ENCODE assay signal across 23 cellular contexts in the genomic region with DNA sequence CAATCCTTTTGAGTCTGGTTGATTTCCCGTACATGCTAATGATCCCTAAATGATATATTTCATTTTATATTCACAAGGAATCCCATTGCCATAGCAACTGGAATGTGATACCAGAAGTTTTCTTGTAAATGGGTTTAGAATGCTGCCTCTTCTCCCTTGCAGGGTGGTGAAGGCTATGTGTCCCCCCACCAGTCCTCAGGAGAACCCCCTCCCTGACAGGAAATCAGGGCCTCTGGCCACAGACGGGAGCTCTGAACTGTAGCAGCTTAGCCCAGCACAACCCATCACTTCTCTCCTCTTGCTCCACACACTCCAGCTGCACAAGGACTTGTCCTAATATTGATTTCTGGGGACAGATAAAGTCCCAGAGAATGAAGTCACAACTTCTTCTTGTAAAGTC.
A peak's percentile ranks its signal among the peaks of the same experiment; 100 is the strongest.
DNase-seq lines count a peak whose midpoint lies in the region; ATAC-seq and TF ChIP-seq lines count a peak whose summit lies in the region.
"Had no signal": no experiment of that assay in that cellular context is flagged by ENCODE, and none has a peak within 500 bp of the region (broad histone marks: within the 10 kb centered on the region; RNA-seq: fewer than 3 reads in every experiment).

No MANE protein-coding gene starts in this region.

- H4K91ac ChIP-seq in mesenchymal stem cell (ENCODE audit: low read length) = no peak overlapping the region

- 52 to 61% methylated on average over 2 of the region's 2 CpGs for WGBS in testis, 2 donors
- WGBS in mesenchymal stem cell = 46% methylated on average over 2 of the region's 2 CpGs

- peaks cover 13% of the 10 kb centered on the region for H3K27me3 Mint-ChIP-seq in activated T-cell treated with anti-CD3 and anti-CD28 coated beads, Interleukin-2, amount 50 U/mL, for 24 hours
- H3K27me3 Mint-ChIP-seq in memory B cell = peaks cover 4% of the 10 kb centered on the region

- H3K14ac ChIP-seq in mesenchymal stem cell (ENCODE audit: low read length in 2 of 2) = no peak overlapping the region

- peaks cover 38% of the 10 kb centered on the region for H3K4me1 Mint-ChIP-seq in activated T-cell treated with anti-CD3 and anti-CD28 coated beads, Interleukin-2, amount 50 U/mL, for 24 hours (ENCODE audit: low read depth)
- peaks cover 24% of the 10 kb centered on the region for H3K4me1 Mint-ChIP-seq in memory B cell

- H3K36me3 Mint-ChIP-seq in activated T-cell treated with anti-CD3 and anti-CD28 coated beads, Interleukin-2, amount 50 U/mL, for 24 hours (ENCODE audit: low read depth) = no peaks in the 10 kb centered on the region
- H3K36me3 Mint-ChIP-seq in memory B cell = peaks cover 3% of the 10 kb centered on the region
- H3K36me3 Mint-ChIP-seq: CD8-positive, alpha-beta memory T cell had no signal

- H3K4me3 Mint-ChIP-seq in activated T-cell treated with anti-CD3 and anti-CD28 coated beads, Interleukin-2, amount 50 U/mL, for 24 hours = no peak overlapping the region
- H3K4me3 Mint-ChIP-seq in memory B cell = no peak overlapping the region
- H3K4me3 Mint-ChIP-seq: CD8-positive, alpha-beta memory T cell; T-helper 1 cell treated with Interleukin-12 subunit alpha and Interleukin-12 subunit beta and Interleukin-4 antibody, amounts not matched to agents 30 μg/mL and 1 μg/mL, for 36 hours had no signal

- no peak overlapping the region for H3K18ac ChIP-seq in mesenchymal stem cell (ENCODE audit: low read depth in 1 of 2, low read length in 2 of 2)

- no peak overlapping the region for H3K23ac ChIP-seq in mesenchymal stem cell (ENCODE audit: low read length in 2 of 2)

- H3K9ac ChIP-seq in mesenchymal stem cell (ENCODE audit: low read length) = no peak overlapping the region

- no peak overlapping the region for H2AK5ac ChIP-seq in mesenchymal stem cell (ENCODE audit: low read length, severe bottlenecking)

- H3K36me3 ChIP-seq in testis (ENCODE audit: low read depth, missing control alignments) (no peaks in the 10 kb centered on the region), mesenchymal stem cell (ENCODE audit: control insufficient read depth in 1 of 2, insufficient read depth in 2 of 2, low read depth in 1 of 2, low read length in 2 of 2) (no peaks in the 10 kb centered on the region)
- H3K36me3 ChIP-seq: HAP-1, heart left ventricle, upper lobe of left lung had no signal

- no peaks in the 10 kb centered on the region for H3K27me3 ChIP-seq in testis
- H3K27me3 ChIP-seq in mesenchymal stem cell (ENCODE audit: control insufficient read depth in 1 of 2, insufficient read depth in 1 of 2, low read length in 2 of 2) = peaks cover 18 to 77% of the 10 kb centered on the region in 2 experiments
- H3K27me3 ChIP-seq: heart left ventricle, upper lobe of left lung had no signal

- H3K4me3 ChIP-seq in testis = no peak overlapping the region
- no peak overlapping the region for H3K4me3 ChIP-seq in mesenchymal stem cell (ENCODE audit: insufficient read depth in 1 of 2, low read depth in 1 of 2, low read length in 2 of 2)
- H3K4me3 ChIP-seq: A549, HAP-1, heart left ventricle, SK-N-MC, upper lobe of left lung had no signal

- H2BK15ac ChIP-seq in mesenchymal stem cell (ENCODE audit: low read depth, poor library complexity, severe bottlenecking) = no peak overlapping the region

- H3K4me2 ChIP-seq in mesenchymal stem cell (ENCODE audit: low read length, poor library complexity, severe bottlenecking) = no peak overlapping the region
- H3K4me2 ChIP-seq: A549 had no signal

- no peak overlapping the region for H4K8ac ChIP-seq in mesenchymal stem cell (ENCODE audit: low read length)

- no peak overlapping the region for H2BK12ac ChIP-seq in mesenchymal stem cell (ENCODE audit: low read length in 2 of 2)

- ATAC-seq in memory B cell (ENCODE audit: low read depth) (no peak), GM19452 (IDR thresholded peaks at IDR 0.05; ENCODE audit: unreplicated experiment) (no peak)
- ATAC-seq: A549, heart left ventricle had no signal

- no peak overlapping the region for H2AFZ ChIP-seq in mesenchymal stem cell (ENCODE audit: low read depth, low read length)

- TF ChIP-seq POLR2A in testis (IDR thresholded peaks at IDR 0.05) = no peak

- no peaks in the 10 kb centered on the region for H3K9me3 Mint-ChIP-seq in activated T-cell treated with anti-CD3 and anti-CD28 coated beads, Interleukin-2, amount 50 U/mL, for 24 hours
- H3K9me3 Mint-ChIP-seq in memory B cell = no peaks in the 10 kb centered on the region
- H3K9me3 Mint-ChIP-seq: CD8-positive, alpha-beta memory T cell; T-helper 1 cell treated with Interleukin-12 subunit alpha and Interleukin-12 subunit beta and Interleukin-4 antibody, amounts not matched to agents 30 μg/mL and 1 μg/mL, for 36 hours had no signal

- H3K4me1 ChIP-seq in testis = peaks cover 22% of the 10 kb centered on the region
- peaks cover 4% of the 10 kb centered on the region for H3K4me1 ChIP-seq in mesenchymal stem cell (ENCODE audit: control insufficient read depth, insufficient read depth, low read depth, low read length)
- H3K4me1 ChIP-seq: A549, HAP-1, heart left ventricle had no signal

- intact Hi-C loops in testis (cut with DNase I; ENCODE audit: low total_unique reads) = no loop called here

- TF ChIP-seq CTCF in testis (IDR thresholded peaks at IDR 0.05) = no peak

- H3K4ac ChIP-seq in mesenchymal stem cell (ENCODE audit: low read depth in 1 of 2, low read length in 2 of 2) = no peak overlapping the region

- DNase-seq in activated T-cell treated with anti-CD3 and anti-CD28 coated beads, Interleukin-2, amount 50 U/mL, for 24 hours = peak; percentile 23
- DNase-seq in activated T-cell treated with anti-CD3 and anti-CD28 coated beads, Interleukin-2, amount 50 U/mL, for 1 hour = no peak
- peak; percentile 51 for DNase-seq in activated CD8-positive, alpha-beta memory T cell treated with anti-CD3 and anti-CD28 coated beads, Interleukin-2, amount 50 U/mL, for 48 hours
- DNase-seq in memory B cell (ENCODE audit: low spot score in 2 of 2) (peak in 1 of 2 donors; percentile 7), testis (no peak), mesenchymal stem cell (no peak), NCI-H774 (lab: John Stamatoyannopoulos, UW) (no peak)
- DNase-seq: activated naive CD4-positive, alpha-beta T cell treated with anti-CD3 and anti-CD28 coated beads, Interleukin-2, amount 50 U/mL, for 16 hours; AML-193; amniotic stem cell; CD8-positive, alpha-beta memory T cell; effector CD8-positive, alpha-beta T cell; kidney glomerular epithelial cell; NCI-H187; NCI-H226; OCI-M1; upper lobe of left lung had no signal

- no peaks in the 10 kb centered on the region for H3K79me1 ChIP-seq in mesenchymal stem cell (replicated peaks; ENCODE audit: low read length, poor library complexity, severe bottlenecking)

- peak overlapping the region; percentile 26 to 47 for H3K27ac ChIP-seq in testis
- no peak overlapping the region for H3K27ac ChIP-seq in mesenchymal stem cell (ENCODE audit: low read length, poor library complexity, severe bottlenecking)
- H3K27ac ChIP-seq: A549, heart left ventricle, SK-N-MC, upper lobe of left lung had no signal

- H3K27ac Mint-ChIP-seq in activated T-cell treated with anti-CD3 and anti-CD28 coated beads, Interleukin-2, amount 50 U/mL, for 24 hours = no peak overlapping the region
- peak overlapping the region; percentile 60 for H3K27ac Mint-ChIP-seq in memory B cell
- H3K27ac Mint-ChIP-seq: T-helper 1 cell treated with Interleukin-12 subunit alpha and Interleukin-12 subunit beta and Interleukin-4 antibody, amounts not matched to agents 30 μg/mL and 1 μg/mL, for 36 hours had no signal

- H3K9me3 ChIP-seq in testis (no peaks in the 10 kb centered on the region), mesenchymal stem cell (ENCODE audit: control insufficient read depth, low read length) (no peaks in the 10 kb centered on the region)
- H3K9me3 ChIP-seq: A549, HAP-1, heart left ventricle, upper lobe of left lung had no signal

- H2BK5ac ChIP-seq in mesenchymal stem cell (ENCODE audit: low read depth, low read length, poor library complexity, severe bottlenecking) = no peak overlapping the region

- no peak overlapping the region for H2BK120ac ChIP-seq in mesenchymal stem cell (ENCODE audit: low read depth, low read length)

Comparison
In these comparisons a context has a peak if more than half of its experiments do, and no peak if none do; other contexts are left out.
1. DNase-seq: peak in activated T-cell treated with anti-CD3 and anti-CD28 coated beads, Interleukin-2, amount 50 U/mL, for 24 hours (single experiment) and activated CD8-positive, alpha-beta memory T cell treated with anti-CD3 and anti-CD28 coated beads, Interleukin-2, amount 50 U/mL, for 48 hours (single experiment); none in activated T-cell treated with anti-CD3 and anti-CD28 coated beads, Interleukin-2, amount 50 U/mL, for 1 hour (single experiment), testis (single experiment), mesenchymal stem cell (single experiment) and NCI-H774 (single experiment).